ENCODE assay signal across 11 cellular contexts in the genomic region with DNA sequence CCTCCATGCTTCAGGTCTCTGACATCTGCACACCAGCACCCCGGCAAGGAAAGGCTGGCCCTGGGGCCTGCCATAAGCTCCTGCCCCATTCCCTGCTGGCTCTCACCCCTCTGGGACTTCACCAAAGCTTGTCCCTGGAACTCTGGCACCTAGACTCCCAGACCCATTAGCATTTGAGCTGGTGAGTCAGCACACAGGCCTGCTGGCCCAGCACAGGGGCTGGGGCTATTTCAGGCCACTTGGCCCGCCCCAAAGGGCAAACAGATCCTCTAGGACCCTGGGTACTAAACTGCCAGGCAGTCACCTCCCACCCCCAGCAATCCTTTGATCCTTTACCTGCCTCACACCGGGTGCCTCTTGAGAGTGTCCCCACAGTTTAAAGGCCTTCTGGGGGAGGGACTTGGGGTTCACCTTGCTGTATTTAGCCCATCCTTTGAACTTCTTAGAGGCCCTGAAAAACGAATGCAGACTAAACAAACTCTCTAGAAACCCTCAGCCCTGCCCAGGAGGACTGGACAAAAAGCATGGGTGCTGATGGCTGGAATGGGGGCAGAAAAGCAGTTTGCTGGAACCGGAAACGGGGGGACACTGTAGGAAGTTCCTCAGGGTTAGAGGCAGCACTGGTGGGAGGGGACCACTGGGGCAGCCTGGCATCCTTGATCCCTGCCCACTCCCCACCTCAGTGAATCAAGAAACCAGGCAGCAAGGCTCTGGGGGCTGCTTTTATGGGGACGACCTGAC. TPM values are rescaled to one million over a fixed set of nuclear protein-coding genes. Genes with fewer than 3 reads are reported as not detected.
A peak's percentile ranks its signal among the peaks of the same experiment; 100 is the strongest.
DNase-seq lines count a peak whose midpoint lies in the region; FAIRE-seq and TF ChIP-seq lines count a peak whose summit lies in the region.
"Had no signal": no experiment of that assay in that cellular context is flagged by ENCODE, and none has a peak within 500 bp of the region (broad histone marks: within the 10 kb centered on the region; RNA-seq: fewer than 3 reads in every experiment).

No MANE protein-coding gene starts in this region.

- no peak for DNase-seq in A673 (ENCODE audit: low spot score)
- DNase-seq in HTR-8/SVneo (ENCODE audit: insufficient read length, low spot score) = peak; percentile 51
- no peak for DNase-seq in esophagus muscularis mucosa (ENCODE audit: extremely low spot score)
- DNase-seq in mesenchymal stem cell = peak; percentile 77
- DNase-seq in CD1c-positive myeloid dendritic cell (ENCODE audit: extremely low spot score) = no peak
- DNase-seq in activated CD4-positive, alpha-beta T cell treated with anti-CD3 and anti-CD28 coated beads, Interleukin-2, amount 50 U/mL, for 1 hour = no peak
- no peak for DNase-seq in activated CD4-positive, alpha-beta T cell treated with anti-CD3 and anti-CD28 coated beads, Interleukin-2, amount 10 ng/mL, durations not matched to agents 24 days and 14 days
- no peak for DNase-seq in SKM-1 (lab: John Stamatoyannopoulos, UW; ENCODE audit: unreplicated experiment)
- DNase-seq: NCI-H1436, SJCRH30 had no signal

- peaks cover 32% of the 10 kb centered on the region for H3K36me3 ChIP-seq in A673 (ENCODE audit: insufficient read depth, low read length, poor library complexity, severe bottlenecking)
- H3K36me3 ChIP-seq in esophagus muscularis mucosa = peaks cover 31 to 43% (median 42%) of the 10 kb centered on the region in 4 donors
- peaks cover 35 to 60% of the 10 kb centered on the region in 2 experiments for H3K36me3 ChIP-seq in mesenchymal stem cell (ENCODE audit: control insufficient read depth in 1 of 2, insufficient read depth in 2 of 2, low read depth in 1 of 2, low read length in 2 of 2)

- peak overlapping the region in 1 of 2 experiments; percentile 36 for H3K23ac ChIP-seq in mesenchymal stem cell (ENCODE audit: low read length in 2 of 2)

- H3K27ac ChIP-seq in A673 (ENCODE audit: low read depth, low read length, poor library complexity, severe bottlenecking) = peak overlapping the region; percentile 25
- peak overlapping the region; percentile 36 to 77 (median 60) for H3K27ac ChIP-seq in esophagus muscularis mucosa (replicated peaks in 1 of 4)
- peak overlapping the region; percentile 48 for H3K27ac ChIP-seq in mesenchymal stem cell (ENCODE audit: low read length, poor library complexity, severe bottlenecking)
- H3K27ac ChIP-seq: BLaER1 treated with 17β-estradiol and CSF1 and Interleukin-3, amounts not matched to agents 10 nM and 100 nM; SJCRH30 had no signal

- peak overlapping the region in 1 of 2 experiments; percentile 20 for H3K4ac ChIP-seq in mesenchymal stem cell (ENCODE audit: low read depth in 1 of 2, low read length in 2 of 2)

- no peak overlapping the region for H2BK120ac ChIP-seq in mesenchymal stem cell (ENCODE audit: low read depth, low read length)

- peak overlapping the region; percentile 75 for H4K8ac ChIP-seq in mesenchymal stem cell (ENCODE audit: low read length)

- H2AK5ac ChIP-seq in mesenchymal stem cell (ENCODE audit: low read length, severe bottlenecking) = peak overlapping the region; percentile 71

- H2BK12ac ChIP-seq in mesenchymal stem cell (ENCODE audit: low read length in 2 of 2) = peak overlapping the region; percentile 16 to 44

- no peak for TF ChIP-seq EP300 in esophagus muscularis mucosa (IDR thresholded peaks at IDR 0.05)

- H3K4me2 ChIP-seq in mesenchymal stem cell (ENCODE audit: low read length, poor library complexity, severe bottlenecking) = no peak overlapping the region
- H3K4me2 ChIP-seq: BLaER1 treated with 17β-estradiol and CSF1 and Interleukin-3, amounts not matched to agents 10 nM and 100 nM had no signal

- no peak overlapping the region for H3K27ac Mint-ChIP-seq in activated CD4-positive, alpha-beta T cell treated with anti-CD3 and anti-CD28 coated beads, Interleukin-2, amount 10 ng/mL, durations not matched to agents 24 days and 14 days

- H2BK5ac ChIP-seq in mesenchymal stem cell (ENCODE audit: low read depth, low read length, poor library complexity, severe bottlenecking) = no peak overlapping the region

- H3K27me3 Mint-ChIP-seq in activated CD4-positive, alpha-beta T cell treated with anti-CD3 and anti-CD28 coated beads, Interleukin-2, amount 10 ng/mL, durations not matched to agents 24 days and 14 days = peaks cover 14% of the 10 kb centered on the region

- peak overlapping the region; percentile 32 for H3K9ac ChIP-seq in mesenchymal stem cell (ENCODE audit: low read length)

- no TSS peak for BruUV-seq in A673 (replicated peaks; lab: Mats Ljungman, UMichigan)

- H3K4me3 Mint-ChIP-seq in activated CD4-positive, alpha-beta T cell treated with anti-CD3 and anti-CD28 coated beads, Interleukin-2, amount 10 ng/mL, durations not matched to agents 24 days and 14 days = no peak overlapping the region

- POLR2A ChIA-PET in A673 (lab: Charles Lee; ENCODE audit: low non-redundant PET) = no interaction called here

- H3K4me1 Mint-ChIP-seq in activated CD4-positive, alpha-beta T cell treated with anti-CD3 and anti-CD28 coated beads, Interleukin-2, amount 10 ng/mL, durations not matched to agents 24 days and 14 days = peaks cover 36% of the 10 kb centered on the region

- FAIRE-seq in HTR-8/SVneo (lab: Jason Lieb, UNC) = peak; percentile 42

- H3K14ac ChIP-seq in mesenchymal stem cell (ENCODE audit: low read length in 2 of 2) = peak overlapping the region in 1 of 2 experiments; percentile 49

- H3K36me3 Mint-ChIP-seq in activated CD4-positive, alpha-beta T cell treated with anti-CD3 and anti-CD28 coated beads, Interleukin-2, amount 10 ng/mL, durations not matched to agents 24 days and 14 days (ENCODE audit: low read depth) = peaks cover 54% of the 10 kb centered on the region

- H3K4me3 ChIP-seq in A673 (ENCODE audit: low read depth, low read length, poor library complexity, severe bottlenecking) = no peak overlapping the region
- H3K4me3 ChIP-seq in esophagus muscularis mucosa = no peak overlapping the region
- H3K4me3 ChIP-seq in mesenchymal stem cell (ENCODE audit: insufficient read depth in 1 of 2, low read depth in 1 of 2, low read length in 2 of 2) = no peak overlapping the region
- H3K4me3 ChIP-seq: BLaER1 treated with 17β-estradiol and CSF1 and Interleukin-3, amounts not matched to agents 10 nM and 100 nM; SJCRH30 had no signal

- intact Hi-C loops in A673 (cut with micrococcal nuclease; ENCODE audit: unreplicated experiment) = no loop called here
- intact Hi-C loops in esophagus muscularis mucosa (cut with DNase I) = no loop called here
- intact Hi-C loops in activated CD4-positive, alpha-beta T cell treated with anti-CD3 and anti-CD28 coated beads, Interleukin-2, amount 10 ng/mL, durations not matched to agents 24 days and 14 days (cut with micrococcal nuclease) = loop anchor here (2.0 kb wide), 1 partner anchor 38 kb away; a partner anchor contains a TSS

- no peak overlapping the region for H2AFZ ChIP-seq in mesenchymal stem cell (ENCODE audit: low read depth, low read length)

- H4K91ac ChIP-seq in mesenchymal stem cell (ENCODE audit: low read length) = no peak overlapping the region

- H3K9me3 Mint-ChIP-seq in activated CD4-positive, alpha-beta T cell treated with anti-CD3 and anti-CD28 coated beads, Interleukin-2, amount 10 ng/mL, durations not matched to agents 24 days and 14 days = no peaks in the 10 kb centered on the region

- H3K4me1 ChIP-seq in A673 (ENCODE audit: insufficient read depth, low read length, poor library complexity, severe bottlenecking) = peaks cover 21% of the 10 kb centered on the region
- H3K4me1 ChIP-seq in esophagus muscularis mucosa = peaks cover 34 to 54% (median 51%) of the 10 kb centered on the region in 4 donors
- H3K4me1 ChIP-seq in mesenchymal stem cell (ENCODE audit: control insufficient read depth, insufficient read depth, low read depth, low read length) = peaks cover 48% of the 10 kb centered on the region
- H3K4me1 ChIP-seq: SJCRH30 had no signal

- H3K18ac ChIP-seq in mesenchymal stem cell (ENCODE audit: low read depth in 1 of 2, low read length in 2 of 2) = peak overlapping the region in 1 of 2 experiments; percentile 74

- CTCF ChIA-PET in A673 (lab: Charles Lee) = interaction anchor here (0.6 kb wide), 1 partner anchor 46 kb away, joined by 6 read pairs; no protein-coding TSS in a partner anchor

- H3K27me3 ChIP-seq in A673 (replicated peaks; ENCODE audit: insufficient read depth, low read depth, low read length, poor library complexity) = no peaks in the 10 kb centered on the region
- H3K27me3 ChIP-seq in esophagus muscularis mucosa = peaks cover 0 to 18% (median 4%) of the 10 kb centered on the region in 4 donors
- H3K27me3 ChIP-seq in mesenchymal stem cell (ENCODE audit: control insufficient read depth in 1 of 2, insufficient read depth in 1 of 2, low read length in 2 of 2) = no peaks in the 10 kb centered on the region
- H3K27me3 ChIP-seq: SJCRH30 had no signal

- TF ChIP-seq CTCF in A673 (conservative IDR thresholded peaks at IDR 0.05; ENCODE audit: low read depth, low read length) = no peak
- TF ChIP-seq CTCF in esophagus muscularis mucosa (IDR thresholded peaks at IDR 0.05) = no peak

- peaks cover 28% of the 10 kb centered on the region for H3K79me1 ChIP-seq in mesenchymal stem cell (replicated peaks; ENCODE audit: low read length, poor library complexity, severe bottlenecking)

- no peak for TF ChIP-seq POLR2A in esophagus muscularis mucosa (IDR thresholded peaks at IDR 0.05; ENCODE audit: low read depth)

- WGBS in esophagus muscularis mucosa = 40% methylated on average over 6 of the region's 7 CpGs
- WGBS in mesenchymal stem cell = 49% methylated on average over 4 of the region's 7 CpGs

- H2BK15ac ChIP-seq in mesenchymal stem cell (ENCODE audit: low read depth, poor library complexity, severe bottlenecking) = no peak overlapping the region

- no peaks in the 10 kb centered on the region for H3K9me3 ChIP-seq in A673 (ENCODE audit: low read depth, low read length, poor library complexity, severe bottlenecking)
- H3K9me3 ChIP-seq in esophagus muscularis mucosa = no peaks in the 10 kb centered on the region
- H3K9me3 ChIP-seq in mesenchymal stem cell (ENCODE audit: control insufficient read depth, low read length) = no peaks in the 10 kb centered on the region
- H3K9me3 ChIP-seq: SJCRH30 had no signal

RNA-seq across cellular contexts. Expression of a gene that starts 3.2 kb away (rescaled TPM):
- 45.0 and 51.4 TPM in 2 replicates for total RNA-seq in A673 (2021)
- 1 to 10 TPM in 3 of 4 donors, under 1 TPM in 1; 0.98 to 1.8 (median 1.5) TPM for total RNA-seq in esophagus muscularis mucosa
- 17.9 TPM for polyA plus RNA-seq in mesenchymal stem cell (2013, experiment 1 of 2)
- 17.2 TPM for polyA plus RNA-seq in mesenchymal stem cell (2013, experiment 2 of 2)
- 1.0 and 1.2 TPM in 2 replicates for total RNA-seq in activated CD4-positive, alpha-beta T cell treated with anti-CD3 and anti-CD28 coated beads, Interleukin-2, amount 10 ng/mL, durations not matched to agents 24 days and 14 days

RNA-seq across cellular contexts. Expression of a gene that starts 17.3 kb away (rescaled TPM):
- total RNA-seq in A673 (2021) (61.3 and 68.4 TPM in 2 replicates), esophagus muscularis mucosa (10 to 100 TPM; 20.2 to 46.3 (median 37.5) TPM)
- 34.9 TPM for polyA plus RNA-seq in mesenchymal stem cell (2013, experiment 1 of 2)
- 33.0 TPM for polyA plus RNA-seq in mesenchymal stem cell (2013, experiment 2 of 2)
- total RNA-seq in activated CD4-positive, alpha-beta T cell treated with anti-CD3 and anti-CD28 coated beads, Interleukin-2, amount 10 ng/mL, durations not matched to agents 24 days and 14 days = 90.1 and 91.3 TPM in 2 replicates

RNA-seq across cellular contexts. Expression of a gene that starts 32.6 kb away (rescaled TPM):
- total RNA-seq in A673 (2021) (not detected in 2 replicates), esophagus muscularis mucosa (100 to 1,000 TPM in 1 of 4 donors, 10 to 100 TPM in 3; 72.7 to 145 (median 82.8) TPM)
- 0.14 TPM for polyA plus RNA-seq in mesenchymal stem cell (2013, experiment 1 of 2)
- 0.08 TPM for polyA plus RNA-seq in mesenchymal stem cell (2013, experiment 2 of 2)
- 0.30 TPM in 1 of 2 replicates, not detected in the other for total RNA-seq in activated CD4-positive, alpha-beta T cell treated with anti-CD3 and anti-CD28 coated beads, Interleukin-2, amount 10 ng/mL, durations not matched to agents 24 days and 14 days

RNA-seq across cellular contexts. Expression of a gene that starts 38.0 kb away (rescaled TPM):
- total RNA-seq in A673 (2021) (20.4 and 31.6 TPM in 2 replicates), esophagus muscularis mucosa (100 to 1,000 TPM in 1 of 4 donors, 10 to 100 TPM in 3; 31.6 to 118 (median 61.4) TPM)
- polyA plus RNA-seq in mesenchymal stem cell (2013, experiment 1 of 2) = 43.1 TPM
- polyA plus RNA-seq in mesenchymal stem cell (2013, experiment 2 of 2) = 39.6 TPM
- total RNA-seq in activated CD4-positive, alpha-beta T cell treated with anti-CD3 and anti-CD28 coated beads, Interleukin-2, amount 10 ng/mL, durations not matched to agents 24 days and 14 days = 10.9 and 11.8 TPM in 2 replicates

Comparison
In these comparisons a context has a peak if more than half of its experiments do, and no peak if none do; other contexts are left out.
1. DNase-seq: peak in HTR-8/SVneo (single experiment) and mesenchymal stem cell (single experiment); none in A673 (single experiment), esophagus muscularis mucosa (single experiment), CD1c-positive myeloid dendritic cell (single experiment), activated CD4-positive, alpha-beta T cell treated with anti-CD3 and anti-CD28 coated beads, Interleukin-2, amount 50 U/mL, for 1 hour (single experiment), activated CD4-positive, alpha-beta T cell treated with anti-CD3 and anti-CD28 coated beads, Interleukin-2, amount 10 ng/mL, durations not matched to agents 24 days and 14 days (single experiment) and SKM-1 (single experiment).
2. RNA of a gene that starts 3.2 kb away (total RNA-seq): 45.0 to 51.4 TPM in A673; 0.98 to 1.8 TPM in esophagus muscularis mucosa and 1.0 to 1.2 TPM in activated CD4-positive, alpha-beta T cell treated with anti-CD3 and anti-CD28 coated beads, Interleukin-2, amount 10 ng/mL, durations not matched to agents 24 days and 14 days; every median in the first group is over 10 times any median in the second.
3. RNA of a gene that starts 32.6 kb away (total RNA-seq): 72.7 to 145 TPM in esophagus muscularis mucosa; 0.30 TPM in activated CD4-positive, alpha-beta T cell treated with anti-CD3 and anti-CD28 coated beads, Interleukin-2, amount 10 ng/mL, durations not matched to agents 24 days and 14 days and not detected in A673; every median in the first group is over 10 times any median in the second.
4. Peak in every context shown above with its lines, with median percentiles within 50 percentile points of each other: H3K27ac ChIP-seq.